ENCODE assay signal across 8 cellular contexts in genomic region chr9:14846871-14847311, GRCh38.
DNase-seq lines count a peak whose midpoint lies in the region; ATAC-seq and TF ChIP-seq lines count a peak whose summit lies in the region.

No MANE protein-coding gene starts in this region.

- TF ChIP-seq CTCF in C4-2B (conservative IDR thresholded peaks at IDR 0.05) (peak; percentile 94), fibroblast of mammary gland (conservative IDR thresholded peaks at IDR 0.05; ENCODE audit: control insufficient read depth, insufficient read depth, low read depth, low read length) (peak; percentile 75)
- peak; percentile 71 for TF ChIP-seq CTCF in activated CD8-positive, alpha-beta T cell treated with anti-CD3 and anti-CD28 coated beads for 36 hours (IDR thresholded peaks at IDR 0.05)

- peaks cover 5% of the 10 kb centered on the region for H3K27me3 Mint-ChIP-seq in activated CD8-positive, alpha-beta T cell treated with anti-CD3 and anti-CD28 coated beads for 36 hours

- CTCF ChIA-PET in activated CD8-positive, alpha-beta T cell treated with anti-CD3 and anti-CD28 coated beads for 36 hours (lab: Charles Lee), result interaction anchor here (0.7 to 1.8 kb wide), 7 partner anchors 9 to 307 kb away, joined by 3 to 6 read pairs (median 4); no protein-coding TSS in a partner anchor

- no peak overlapping the region for H3K27ac Mint-ChIP-seq in activated CD8-positive, alpha-beta T cell treated with anti-CD3 and anti-CD28 coated beads for 36 hours

- intact Hi-C loops in activated CD8-positive, alpha-beta T cell treated with anti-CD3 and anti-CD28 coated beads for 36 hours (cut with micrococcal nuclease), result no loop called here
- intact Hi-C loops in posterior vena cava (cut with DNase I), result no loop called here

- no peak overlapping the region for H3K4me3 ChIP-seq in fibroblast of mammary gland (ENCODE audit: control insufficient read depth, low read depth, low read length)

- peak; percentile 86 for ATAC-seq in GM18873 (IDR thresholded peaks at IDR 0.05; ENCODE audit: low FRiP score, unreplicated experiment)
- ATAC-seq in HG03066 (IDR thresholded peaks at IDR 0.05; ENCODE audit: low read depth, unreplicated experiment), result peak; percentile 92
- peak; percentile 92 for ATAC-seq in activated CD8-positive, alpha-beta T cell treated with anti-CD3 and anti-CD28 coated beads for 36 hours

- no peaks in the 10 kb centered on the region for H3K36me3 Mint-ChIP-seq in activated CD8-positive, alpha-beta T cell treated with anti-CD3 and anti-CD28 coated beads for 36 hours (ENCODE audit: low read depth)

- H3K4me1 Mint-ChIP-seq in activated CD8-positive, alpha-beta T cell treated with anti-CD3 and anti-CD28 coated beads for 36 hours (ENCODE audit: low read depth), result no peaks in the 10 kb centered on the region

- no peak overlapping the region for H3K4me3 Mint-ChIP-seq in activated CD8-positive, alpha-beta T cell treated with anti-CD3 and anti-CD28 coated beads for 36 hours

- no peak overlapping the region for H3K27ac ChIP-seq in C4-2B

- POLR2A ChIA-PET in activated CD8-positive, alpha-beta T cell treated with anti-CD3 and anti-CD28 coated beads for 36 hours (lab: Charles Lee), result no interaction called here

- no peaks in the 10 kb centered on the region for H3K9me3 Mint-ChIP-seq in activated CD8-positive, alpha-beta T cell treated with anti-CD3 and anti-CD28 coated beads for 36 hours

- DNase-seq in NCI-H345 treated with DMSO at 0.1 percent for 48 hours (lab: John Stamatoyannopoulos, UW; ENCODE audit: unreplicated experiment) (peak; percentile 13), fibroblast of mammary gland (ENCODE audit: low read depth) (peak; percentile 43), posterior vena cava (ENCODE audit: low spot score) (peak; percentile 78), medulla oblongata (ENCODE audit: extremely low spot score) (no peak)
- peak; percentile 79 for DNase-seq in activated CD8-positive, alpha-beta T cell treated with anti-CD3 and anti-CD28 coated beads for 36 hours
